In genomic region chr7:100545636-100546128, GRCh38 we compare ENCODE assay signal across 9 cellular contexts. TPM values are rescaled to one million over a fixed set of nuclear protein-coding genes. Genes with fewer than 3 reads are reported as not detected.
DNase-seq lines count a peak whose midpoint lies in the region; ATAC-seq and TF ChIP-seq lines count a peak whose summit lies in the region.
"Had no signal": no experiment of that assay in that cellular context is flagged by ENCODE, and none has a peak within 500 bp of the region (broad histone marks: within the 10 kb centered on the region; RNA-seq: fewer than 3 reads in every experiment).

No MANE protein-coding gene starts in this region.

- H3K36me3 Mint-ChIP-seq in activated T-cell treated with anti-CD3 and anti-CD28 coated beads, Interleukin-2, amount 50 U/mL, for 72 hours (ENCODE audit: insufficient read depth in 2 of 2): peaks cover 7 to 14% of the 10 kb centered on the region in 2 donors

- H3K27ac Mint-ChIP-seq in activated T-cell treated with anti-CD3 and anti-CD28 coated beads, Interleukin-2, amount 50 U/mL, for 72 hours: peak overlapping the region; percentile 94

- DNase-seq in DMS 273 treated with DMSO at 0.1 percent for 48 hours (lab: John Stamatoyannopoulos, UW) (peak; percentile 40), LNCaP clone FGC (ENCODE audit: low read depth) (no peak), foreskin keratinocyte (peak; percentile 61 to 74), pons (ENCODE audit: low spot score) (peak; percentile 57), cerebellar nuclear complex (lab: John Stamatoyannopoulos, UW) (no peak), posterior vena cava (ENCODE audit: low spot score) (no peak)
- peak; percentile 74 to 79 for DNase-seq in activated T-cell treated with anti-CD3 and anti-CD28 coated beads, Interleukin-2, amount 50 U/mL, for 72 hours

- H3K27me3 Mint-ChIP-seq in activated T-cell treated with anti-CD3 and anti-CD28 coated beads, Interleukin-2, amount 50 U/mL, for 72 hours (ENCODE audit: low read depth): no peaks in the 10 kb centered on the region

- peak; percentile 46 for ATAC-seq in GM19455 (IDR thresholded peaks at IDR 0.05; ENCODE audit: unreplicated experiment)
- ATAC-seq in activated T-cell treated with anti-CD3 and anti-CD28 coated beads, Interleukin-2, amount 50 U/mL, for 72 hours (replicated peaks in 1 of 2): peak; percentile 78 to 85
- ATAC-seq in foreskin keratinocyte: peak; percentile 91

- peak overlapping the region; percentile 4 for H3K27ac ChIP-seq in foreskin keratinocyte

- H3K9me3 Mint-ChIP-seq in activated T-cell treated with anti-CD3 and anti-CD28 coated beads, Interleukin-2, amount 50 U/mL, for 72 hours: no peaks in the 10 kb centered on the region

- peak overlapping the region; percentile 83 to 99 for H3K4me3 Mint-ChIP-seq in activated T-cell treated with anti-CD3 and anti-CD28 coated beads, Interleukin-2, amount 50 U/mL, for 72 hours

- intact Hi-C loops in posterior vena cava (cut with DNase I): no loop called here

- peak overlapping the region; percentile 37 for H3K4me3 ChIP-seq in LNCaP clone FGC (ENCODE audit: low read depth, low read length)

- H3K27me3 ChIP-seq in foreskin keratinocyte: no peaks in the 10 kb centered on the region

- H3K4me1 Mint-ChIP-seq in activated T-cell treated with anti-CD3 and anti-CD28 coated beads, Interleukin-2, amount 50 U/mL, for 72 hours (ENCODE audit: low read depth): peaks cover 99% of the 10 kb centered on the region

- no peak for TF ChIP-seq CTCF in LNCaP clone FGC (IDR thresholded peaks at IDR 0.05; ENCODE audit: control insufficient read depth, extremely low read depth, insufficient read depth)
- peak; percentile 18 for TF ChIP-seq CTCF in foreskin keratinocyte (conservative IDR thresholded peaks at IDR 0.05)

- H3K4me1 ChIP-seq in foreskin keratinocyte: peaks cover 17% of the 10 kb centered on the region

RNA-seq across cellular contexts. Expression of gene AGFG2, which starts 6.7 kb away (rescaled TPM):
- total RNA-seq in activated T-cell treated with anti-CD3 and anti-CD28 coated beads, Interleukin-2, amount 50 U/mL, for 72 hours: 10 to 100 TPM; 35.5 to 53.7 TPM
- total RNA-seq in foreskin keratinocyte: 9.6 and 9.8 TPM in 2 replicates
- polyA plus RNA-seq in foreskin keratinocyte: 8.4 and 9.2 TPM in 2 replicates
- total RNA-seq in posterior vena cava: 10 to 100 TPM; 18.8 to 20.4 TPM

RNA-seq across cellular contexts. Expression of gene SAP25, which starts 28.0 kb away (rescaled TPM):
- 10 to 100 TPM; 21.4 to 23.4 TPM for total RNA-seq in activated T-cell treated with anti-CD3 and anti-CD28 coated beads, Interleukin-2, amount 50 U/mL, for 72 hours
- not detected in 2 replicates for total RNA-seq in foreskin keratinocyte
- 0.64 and 0.70 TPM in 2 replicates for polyA plus RNA-seq in foreskin keratinocyte
- total RNA-seq in posterior vena cava: 1 to 10 TPM; 2.8 to 5.0 TPM
- total RNA-seq: frontal cortex had no signal

RNA-seq across cellular contexts. Expression of gene LRCH4, which starts 40.2 kb away (rescaled TPM):
- total RNA-seq in activated T-cell treated with anti-CD3 and anti-CD28 coated beads, Interleukin-2, amount 50 U/mL, for 72 hours: 100 to 1,000 TPM; 144 to 154 TPM
- total RNA-seq in foreskin keratinocyte (12.2 and 15.1 TPM in 2 replicates), posterior vena cava (10 to 100 TPM; 28.5 to 30.7 TPM)
- polyA plus RNA-seq in foreskin keratinocyte: 16.1 and 19.1 TPM in 2 replicates

RNA-seq across cellular contexts. Expression of gene FBXO24, which starts 40.4 kb away (rescaled TPM):
- total RNA-seq in activated T-cell treated with anti-CD3 and anti-CD28 coated beads, Interleukin-2, amount 50 U/mL, for 72 hours: 1 to 10 TPM; 2.1 to 3.6 TPM
- total RNA-seq in foreskin keratinocyte (0.27 and 0.49 TPM in 2 replicates), posterior vena cava (under 1 TPM; 0.14 to 0.51 TPM)
- polyA plus RNA-seq in foreskin keratinocyte: 0.44 and 0.46 TPM in 2 replicates

RNA-seq across cellular contexts. Expression of gene PCOLCE, which starts 56.5 kb away (rescaled TPM):
- 10 to 100 TPM; 12.9 to 13.7 TPM for total RNA-seq in activated T-cell treated with anti-CD3 and anti-CD28 coated beads, Interleukin-2, amount 50 U/mL, for 72 hours
- total RNA-seq in foreskin keratinocyte (2.1 and 2.6 TPM in 2 replicates), posterior vena cava (100 to 1,000 TPM in 1 of 2 donors, 10 to 100 TPM in 1; 79.5 to 230 TPM)
- 5.2 and 6.9 TPM in 2 replicates for polyA plus RNA-seq in foreskin keratinocyte

Comparison
In these comparisons a context has a peak if more than half of its experiments do, and no peak if none do; other contexts are left out.
1. DNase-seq: peak in DMS 273 treated with DMSO at 0.1 percent for 48 hours (single experiment), activated T-cell treated with anti-CD3 and anti-CD28 coated beads, Interleukin-2, amount 50 U/mL, for 72 hours (2 of 2), foreskin keratinocyte (2 of 2) and pons (single experiment); none in LNCaP clone FGC (single experiment), cerebellar nuclear complex (0 of 2) and posterior vena cava (single experiment).
2. Peak in every context shown above with its lines, with median percentiles within 50 percentile points of each other: ATAC-seq.